ENCODE assay signal across 12 cellular contexts in genomic region chr3:140943781-140944547, GRCh38. TPM values are rescaled to one million over a fixed set of nuclear protein-coding genes. Genes with fewer than 3 reads are reported as not detected.
A peak's percentile ranks its signal among the peaks of the same experiment; 100 is the strongest.
DNase-seq lines count a peak whose midpoint lies in the region; ATAC-seq, FAIRE-seq and TF ChIP-seq lines count a peak whose summit lies in the region.
"Had no signal": no experiment of that assay in that cellular context is flagged by ENCODE, and none has a peak within 500 bp of the region (broad histone marks: within the 10 kb centered on the region; RNA-seq: fewer than 3 reads in every experiment).

No MANE protein-coding gene starts in this region.

- CTCF ChIA-PET in activated naive CD4-positive, alpha-beta T cell treated with anti-CD3 and anti-CD28 coated beads for 36 hours (lab: Charles Lee), result interaction anchor here (0.6 to 1.5 kb wide), 7 partner anchors 9 to 1585 kb away, joined by 3 to 4 read pairs (median 3); no protein-coding TSS in a partner anchor

- H3K4me3 ChIP-seq in BLaER1 treated with 17β-estradiol and CSF1 and Interleukin-3, amounts not matched to agents 10 nM and 100 nM, result peak overlapping the region; percentile 71 to 99 (median 94); a peak in 15 of 20 replicates
- H3K4me3 ChIP-seq in bronchial epithelial cell (ENCODE audit: low read depth, low read length), result peak overlapping the region; percentile 94

- DNase-seq in bronchial epithelial cell (ENCODE audit: low read depth) (peak; percentile 6), NCI-H1694 (lab: John Stamatoyannopoulos, UW) (no peak)
- DNase-seq in natural killer cell treated with Interleukin-12 subunit alpha and Interleukin-12 subunit beta and Interleukin-15 and Interleukin-18, amount 100 ng/mL, for 72 hours (ENCODE audit: low spot score), result no peak
- no peak for DNase-seq in activated naive CD4-positive, alpha-beta T cell treated with anti-CD3 and anti-CD28 coated beads for 36 hours
- DNase-seq: activated CD4-positive, alpha-beta T cell treated with anti-CD3 and anti-CD28 coated beads for 1 hour; H7; NCI-H187 had no signal

- H3K4me2 ChIP-seq in BLaER1 treated with 17β-estradiol and CSF1 and Interleukin-3, amounts not matched to agents 10 nM and 100 nM, result peak overlapping the region; percentile 82 to 97 (median 86)

- peaks cover 2% of the 10 kb centered on the region for H3K36me3 Mint-ChIP-seq in IgD-negative memory B cell
- no peaks in the 10 kb centered on the region for H3K36me3 Mint-ChIP-seq in natural killer cell treated with Interleukin-12 subunit alpha and Interleukin-12 subunit beta and Interleukin-15 and Interleukin-18, amount 100 ng/mL, for 72 hours
- peaks cover 9% of the 10 kb centered on the region for H3K36me3 Mint-ChIP-seq in activated naive CD4-positive, alpha-beta T cell treated with anti-CD3 and anti-CD28 coated beads for 36 hours (ENCODE audit: low read depth)

- H3K36me3 ChIP-seq in BLaER1 treated with 17β-estradiol and CSF1 and Interleukin-3, amounts not matched to agents 10 nM and 100 nM, result peaks cover 0 to 38% (median 14%) of the 10 kb centered on the region in 11 experiments; a peak in 14 of 22 replicates
- H3K36me3 ChIP-seq in bronchial epithelial cell (ENCODE audit: control insufficient read depth, insufficient read depth, low read length), result no peaks in the 10 kb centered on the region

- peaks cover 23 to 34% (median 26%) of the 10 kb centered on the region in 10 experiments for H3K4me1 ChIP-seq in BLaER1 treated with 17β-estradiol and CSF1 and Interleukin-3, amounts not matched to agents 10 nM and 100 nM

- H3K27me3 ChIP-seq in BLaER1 treated with 17β-estradiol and CSF1 and Interleukin-3, amounts not matched to agents 10 nM and 100 nM, result no peaks in the 10 kb centered on the region
- no peaks in the 10 kb centered on the region for H3K27me3 ChIP-seq in bronchial epithelial cell (ENCODE audit: control insufficient read depth, insufficient read depth, low read length)

- peak overlapping the region in 1 of 3 donors; percentile 83 for H3K27ac Mint-ChIP-seq in IgD-negative memory B cell
- H3K27ac Mint-ChIP-seq in natural killer cell treated with Interleukin-12 subunit alpha and Interleukin-12 subunit beta and Interleukin-15 and Interleukin-18, amount 100 ng/mL, for 72 hours, result peak overlapping the region; percentile 82 to 92
- no peak overlapping the region for H3K27ac Mint-ChIP-seq in activated naive CD4-positive, alpha-beta T cell treated with anti-CD3 and anti-CD28 coated beads for 36 hours

- H3K9me3 Mint-ChIP-seq in IgD-negative memory B cell, result no peaks in the 10 kb centered on the region
- H3K9me3 Mint-ChIP-seq in natural killer cell treated with Interleukin-12 subunit alpha and Interleukin-12 subunit beta and Interleukin-15 and Interleukin-18, amount 100 ng/mL, for 72 hours, result no peaks in the 10 kb centered on the region
- H3K9me3 Mint-ChIP-seq in activated naive CD4-positive, alpha-beta T cell treated with anti-CD3 and anti-CD28 coated beads for 36 hours, result no peaks in the 10 kb centered on the region

- H3K9ac ChIP-seq in BLaER1 treated with 17β-estradiol and CSF1 and Interleukin-3, amounts not matched to agents 10 nM and 100 nM, result peak overlapping the region; percentile 97 to 99 (median 99); a peak in 17 of 22 replicates

- no peak for TF ChIP-seq CTCF in bronchial epithelial cell (IDR thresholded peaks at IDR 0.05; ENCODE audit: insufficient read depth, low read length, severe bottlenecking)

- FAIRE-seq in bronchial epithelial cell (lab: Jason Lieb, UNC), result no peak
- FAIRE-seq: frontal cortex had no signal

- H3K27me3 Mint-ChIP-seq in IgD-negative memory B cell, result no peaks in the 10 kb centered on the region
- H3K27me3 Mint-ChIP-seq in natural killer cell treated with Interleukin-12 subunit alpha and Interleukin-12 subunit beta and Interleukin-15 and Interleukin-18, amount 100 ng/mL, for 72 hours, result peaks cover 0 to 8% of the 10 kb centered on the region in 2 donors
- no peaks in the 10 kb centered on the region for H3K27me3 Mint-ChIP-seq in activated naive CD4-positive, alpha-beta T cell treated with anti-CD3 and anti-CD28 coated beads for 36 hours (ENCODE audit: low read depth)

- no peak for ATAC-seq in natural killer cell treated with Interleukin-12 subunit alpha and Interleukin-12 subunit beta and Interleukin-15 and Interleukin-18, amount 100 ng/mL, for 72 hours
- no peak for ATAC-seq in HG02623 (IDR thresholded peaks at IDR 0.05; ENCODE audit: unreplicated experiment)
- no peak for ATAC-seq in HG02678 (IDR thresholded peaks at IDR 0.05; ENCODE audit: unreplicated experiment)

- H3K9me3 ChIP-seq in BLaER1 treated with 17β-estradiol and CSF1 and Interleukin-3, amounts not matched to agents 10 nM and 100 nM (replicated peaks in 1 of 11), result peaks cover 0 to 4% (median 0%) of the 10 kb centered on the region in 11 experiments; a peak in 1 of 22 replicates

- peak overlapping the region in 3 of 4 donors; percentile 85 to 98 (median 97) for H3K4me3 Mint-ChIP-seq in IgD-negative memory B cell
- H3K4me3 Mint-ChIP-seq in natural killer cell treated with Interleukin-12 subunit alpha and Interleukin-12 subunit beta and Interleukin-15 and Interleukin-18, amount 100 ng/mL, for 72 hours, result peak overlapping the region; percentile 95
- H3K4me3 Mint-ChIP-seq in activated naive CD4-positive, alpha-beta T cell treated with anti-CD3 and anti-CD28 coated beads for 36 hours, result no peak overlapping the region

- intact Hi-C loops in activated naive CD4-positive, alpha-beta T cell treated with anti-CD3 and anti-CD28 coated beads for 36 hours (cut with micrococcal nuclease), result loop anchor here (5.0 to 10.0 kb wide), 4 partner anchors 853 to 1503 kb away; partner anchors contain the start of genes ATP1B3, NMNAT3 and XRN1

- peaks cover 0 to 58% (median 38%) of the 10 kb centered on the region in 11 experiments; a peak in 11 of 22 replicates for H4K20me1 ChIP-seq in BLaER1 treated with 17β-estradiol and CSF1 and Interleukin-3, amounts not matched to agents 10 nM and 100 nM

- H3K4me1 Mint-ChIP-seq in IgD-negative memory B cell, result peaks cover 33 to 45% (median 39%) of the 10 kb centered on the region in 3 donors
- peaks cover 34 to 41% of the 10 kb centered on the region in 2 donors for H3K4me1 Mint-ChIP-seq in natural killer cell treated with Interleukin-12 subunit alpha and Interleukin-12 subunit beta and Interleukin-15 and Interleukin-18, amount 100 ng/mL, for 72 hours (ENCODE audit: low read depth in 2 of 2)
- peaks cover 48% of the 10 kb centered on the region for H3K4me1 Mint-ChIP-seq in activated naive CD4-positive, alpha-beta T cell treated with anti-CD3 and anti-CD28 coated beads for 36 hours (ENCODE audit: low read depth)

- H3K27ac ChIP-seq in BLaER1 treated with 17β-estradiol and CSF1 and Interleukin-3, amounts not matched to agents 10 nM and 100 nM, result peak overlapping the region in 4 of 11 experiments; percentile 96 to 99 (median 98); a peak in 4 of 22 replicates

RNA-seq across cellular contexts. Expression of gene SLC25A36, which starts 2.3 kb away (rescaled TPM):
- 49.9 TPM for polyA plus RNA-seq in IgD-negative memory B cell
- total RNA-seq in bronchial epithelial cell, result 122 and 166 TPM in 2 replicates
- total RNA-seq in natural killer cell treated with Interleukin-12 subunit alpha and Interleukin-12 subunit beta and Interleukin-15 and Interleukin-18, amount 100 ng/mL, for 72 hours, result 10 to 100 TPM; 47.8 to 68.2 TPM
- 10 to 100 TPM; 48.7 to 50.1 TPM for total RNA-seq in activated naive CD4-positive, alpha-beta T cell treated with anti-CD3 and anti-CD28 coated beads for 36 hours
